ENCODE assay signal across 8 cellular contexts in genomic region chr14:32509632-32510187, GRCh38.
DNase-seq lines count a peak whose midpoint lies in the region; ATAC-seq and TF ChIP-seq lines count a peak whose summit lies in the region.

No MANE protein-coding gene starts in this region.

- no peaks in the 10 kb centered on the region for H3K36me3 ChIP-seq in Caco-2 (ENCODE audit: control insufficient read depth, insufficient read depth, low read length)
- no peaks in the 10 kb centered on the region for H3K36me3 ChIP-seq in CD8-positive, alpha-beta T cell (ENCODE audit: insufficient read depth, low read length)

- H3K36me3 Mint-ChIP-seq in Caco-2 (ENCODE audit: insufficient read depth, unreplicated experiment) = no peaks in the 10 kb centered on the region
- no peaks in the 10 kb centered on the region for H3K36me3 Mint-ChIP-seq in CD8-positive, alpha-beta T cell

- no peak for DNase-seq in Caco-2
- DNase-seq in cardiac septum (ENCODE audit: low spot score) = peak; percentile 76
- peak; percentile 43 to 96 (median 76) for DNase-seq in posterior cingulate gyrus
- DNase-seq in CD8-positive, alpha-beta T cell = no peak
- no peak for DNase-seq in NCI-H1694 (lab: John Stamatoyannopoulos, UW)

- peaks cover 20% of the 10 kb centered on the region for H3K4me1 ChIP-seq in Caco-2
- H3K4me1 ChIP-seq in CD8-positive, alpha-beta T cell (ENCODE audit: insufficient read depth, low read length) = no peaks in the 10 kb centered on the region

- no peak for ATAC-seq in GM21825 (IDR thresholded peaks at IDR 0.05; ENCODE audit: unreplicated experiment)
- no peak for ATAC-seq in CD8-positive, alpha-beta T cell
- no peak for ATAC-seq in GM18873 (IDR thresholded peaks at IDR 0.05; ENCODE audit: low FRiP score, unreplicated experiment)

- H3K4me3 ChIP-seq in Caco-2 (ENCODE audit: low read depth, low read length) = no peak overlapping the region
- no peak overlapping the region for H3K4me3 ChIP-seq in CD8-positive, alpha-beta T cell (ENCODE audit: low read depth, low read length)

- no TSS peak for BruUV-seq in Caco-2 (replicated peaks; lab: Mats Ljungman, UMichigan)

- H3K27me3 Mint-ChIP-seq in Caco-2 (ENCODE audit: insufficient read depth, unreplicated experiment) = no peaks in the 10 kb centered on the region
- no peaks in the 10 kb centered on the region for H3K27me3 Mint-ChIP-seq in CD8-positive, alpha-beta T cell (ENCODE audit: low read depth)

- no peaks in the 10 kb centered on the region for H3K9me3 Mint-ChIP-seq in Caco-2 (ENCODE audit: unreplicated experiment)
- H3K9me3 Mint-ChIP-seq in CD8-positive, alpha-beta T cell = no peaks in the 10 kb centered on the region

- intact Hi-C loops in Caco-2 (cut with micrococcal nuclease; ENCODE audit: unreplicated experiment) (no loop called here), cardiac septum (cut with DNase I) (loop anchor here (5.0 kb wide), 1 partner anchor 37 kb away; no protein-coding TSS in a partner anchor), posterior cingulate gyrus (cut with DNase I) (loop anchor here (5.0 to 10.0 kb wide), 2 partner anchors 37 to 145 kb away; no protein-coding TSS in a partner anchor)
- intact Hi-C loops in CD8-positive, alpha-beta T cell (cut with DNase I, micrococcal nuclease) = no loop called here

- H3K27me3 ChIP-seq in Caco-2 (replicated peaks; ENCODE audit: control insufficient read depth, insufficient read depth, low read length) = no peaks in the 10 kb centered on the region
- no peaks in the 10 kb centered on the region for H3K27me3 ChIP-seq in CD8-positive, alpha-beta T cell (ENCODE audit: insufficient read depth, low read length)

- H3K27ac ChIP-seq in VCaP = peak overlapping the region; percentile 47
- no peak overlapping the region for H3K27ac ChIP-seq in CD8-positive, alpha-beta T cell (ENCODE audit: low read depth, low read length)

- H3K9me3 ChIP-seq in Caco-2 = no peaks in the 10 kb centered on the region
- no peaks in the 10 kb centered on the region for H3K9me3 ChIP-seq in CD8-positive, alpha-beta T cell (ENCODE audit: low read length)

- peak overlapping the region; percentile 23 for H3K27ac Mint-ChIP-seq in Caco-2 (ENCODE audit: unreplicated experiment)
- no peak overlapping the region for H3K27ac Mint-ChIP-seq in CD8-positive, alpha-beta T cell

- POLR2A ChIA-PET in Caco-2 (lab: Charles Lee) = no interaction called here
- POLR2A ChIA-PET in CD8-positive, alpha-beta T cell (lab: Charles Lee) = no interaction called here

- CTCF ChIA-PET in Caco-2 (lab: Charles Lee) = no interaction called here
- CTCF ChIA-PET in CD8-positive, alpha-beta T cell (lab: Charles Lee) = no interaction called here

- H3K4me3 Mint-ChIP-seq in Caco-2 (ENCODE audit: unreplicated experiment) = no peak overlapping the region
- H3K4me3 Mint-ChIP-seq in CD8-positive, alpha-beta T cell = no peak overlapping the region

- H3K4me1 Mint-ChIP-seq in Caco-2 (ENCODE audit: low read depth, unreplicated experiment) = peaks cover 11% of the 10 kb centered on the region
- H3K4me1 Mint-ChIP-seq in CD8-positive, alpha-beta T cell (ENCODE audit: low read depth) = no peaks in the 10 kb centered on the region

- TF ChIP-seq CTCF in Caco-2 (IDR thresholded peaks at IDR 0.05; ENCODE audit: insufficient read depth in 1 of 2, low read depth in 1 of 2, low read length in 1 of 2, severe bottlenecking in 1 of 2, unreplicated experiment in 1 of 2) (no peak), VCaP (conservative IDR thresholded peaks at IDR 0.05) (no peak)
- TF ChIP-seq CTCF in CD8-positive, alpha-beta T cell (IDR thresholded peaks at IDR 0.05) = no peak

Comparison
In these comparisons a context has a peak if more than half of its experiments do, and no peak if none do; other contexts are left out.
1. DNase-seq: peak in cardiac septum (single experiment) and posterior cingulate gyrus (10 of 10); none in Caco-2 (0 of 2), CD8-positive, alpha-beta T cell (0 of 7) and NCI-H1694 (single experiment).
2. intact Hi-C loops: an anchor here in cardiac septum (5.0 kb wide) and posterior cingulate gyrus (5.0 to 10.0 kb wide); none called in Caco-2 and CD8-positive, alpha-beta T cell.